ENCODE assay signal across 13 cellular contexts in genomic region chr11:12815150-12815523, GRCh38.
DNase-seq lines count a peak whose midpoint lies in the region; ATAC-seq, FAIRE-seq and TF ChIP-seq lines count a peak whose summit lies in the region.
"Had no signal": no experiment of that assay in that cellular context is flagged by ENCODE, and none has a peak within 500 bp of the region (broad histone marks: within the 10 kb centered on the region; RNA-seq: fewer than 3 reads in every experiment).

No MANE protein-coding gene starts in this region.

- H3K9me3 ChIP-seq in DND-41 (ENCODE audit: insufficient read depth, low read length, severe bottlenecking): no peaks in the 10 kb centered on the region
- H3K9me3 ChIP-seq in adipocyte (ENCODE audit: control insufficient read depth, low read length): no peaks in the 10 kb centered on the region
- no peaks in the 10 kb centered on the region for H3K9me3 ChIP-seq in gastroesophageal sphincter
- H3K9me3 ChIP-seq in skeletal muscle tissue (ENCODE audit: control insufficient read depth in 3 of 3, low read length in 3 of 3): no peaks in the 10 kb centered on the region

- no peaks in the 10 kb centered on the region for H3K9me3 Mint-ChIP-seq in progenitor cell of endocrine pancreas (ENCODE audit: low read depth)
- H3K9me3 Mint-ChIP-seq: natural killer cell had no signal

- H3K4me1 Mint-ChIP-seq in progenitor cell of endocrine pancreas (ENCODE audit: low read depth): peaks cover 25% of the 10 kb centered on the region
- H3K4me1 Mint-ChIP-seq: natural killer cell had no signal

- H3K9ac ChIP-seq in DND-41 (ENCODE audit: low read depth, low read length) (peak overlapping the region; percentile 29; the same call in 1 of the 2 replicates), adipocyte (ENCODE audit: low read length) (peak overlapping the region; percentile 70), skeletal muscle tissue (ENCODE audit: low read depth in 1 of 3, low read length in 3 of 3) (peak overlapping the region; percentile 28 to 63 (median 51))

- no peaks in the 10 kb centered on the region for H3K79me2 ChIP-seq in DND-41 (ENCODE audit: insufficient read depth, low read length)

- H2AFZ ChIP-seq in DND-41 (ENCODE audit: low read depth, low read length): no peak overlapping the region

- H3K27me3 Mint-ChIP-seq in progenitor cell of endocrine pancreas: no peaks in the 10 kb centered on the region

- peaks cover 45% of the 10 kb centered on the region for H3K4me1 ChIP-seq in DND-41 (ENCODE audit: insufficient read depth, low read length)
- peaks cover 70% of the 10 kb centered on the region for H3K4me1 ChIP-seq in adipocyte (ENCODE audit: control insufficient read depth, insufficient read depth, low read length)
- H3K4me1 ChIP-seq in gastroesophageal sphincter: peaks cover 2 to 70% (median 26%) of the 10 kb centered on the region in 3 donors
- H3K4me1 ChIP-seq in skeletal muscle tissue (ENCODE audit: control insufficient read depth in 3 of 3, insufficient read depth in 3 of 3, low read length in 3 of 3): peaks cover 49 to 77% (median 68%) of the 10 kb centered on the region in 3 donors

- peak overlapping the region; percentile 54 for H3K4me2 ChIP-seq in DND-41 (ENCODE audit: insufficient read depth, low read length)

- DNase-seq in DND-41 (no peak), adipocyte (ENCODE audit: low read depth) (no peak), progenitor cell of endocrine pancreas (ENCODE audit: low spot score, unreplicated experiment) (no peak), activated gamma-delta T cell (lab: John Stamatoyannopoulos, UW) (no peak), GM12891 (ENCODE audit: insufficient read length, low spot score) (no peak), OCI-M2 (lab: John Stamatoyannopoulos, UW; ENCODE audit: unreplicated experiment) (no peak)
- DNase-seq: activated CD4-positive, alpha-beta T cell treated with anti-CD3 and anti-CD28 coated beads for 1 hour; activated naive CD4-positive, alpha-beta T cell; COR-L47; natural killer cell had no signal

- TF ChIP-seq CTCF in DND-41 (IDR thresholded peaks at IDR 0.05; ENCODE audit: borderline replicate concordance, extremely low read depth, low read length, poor library complexity, severe bottlenecking) (no peak), gastroesophageal sphincter (IDR thresholded peaks at IDR 0.05) (no peak), progenitor cell of endocrine pancreas (IDR thresholded peaks at IDR 0.05; ENCODE audit: unreplicated experiment) (no peak)

- no peaks in the 10 kb centered on the region for H3K36me3 Mint-ChIP-seq in progenitor cell of endocrine pancreas (ENCODE audit: insufficient read depth)
- H3K36me3 Mint-ChIP-seq: natural killer cell had no signal

- no peak for TF ChIP-seq POLR2A in gastroesophageal sphincter (IDR thresholded peaks at IDR 0.05)
- no peak for TF ChIP-seq POLR2A in GM12891 (IDR thresholded peaks at IDR 0.05; ENCODE audit: low read depth, low read length)

- H3K4me3 ChIP-seq in DND-41 (ENCODE audit: low read depth in 1 of 2, low read length in 2 of 2) (0 out of 4 replicates have a peak overlapping the region, but pooled peaks of 1 of the 2 experiments have one; percentile 2), adipocyte (ENCODE audit: low read length) (peak overlapping the region; percentile 67), gastroesophageal sphincter (peak overlapping the region in 1 of 2 donors; percentile 21), skeletal muscle tissue (ENCODE audit: low read length in 3 of 3) (peak overlapping the region; percentile 38 to 63 (median 56))

- WGBS in gastroesophageal sphincter (ENCODE audit: low coverage in 1 of 2), 2 donors: 5 to 14% methylated on average over 1 to 3 of the region's 3 CpGs

- H4K20me1 ChIP-seq in DND-41 (ENCODE audit: insufficient read depth, low read length): no peaks in the 10 kb centered on the region; the same call in 1 of the 2 replicates

- H3K27ac Mint-ChIP-seq in progenitor cell of endocrine pancreas: no peak overlapping the region
- H3K27ac Mint-ChIP-seq: natural killer cell had no signal

- H3K27me3 ChIP-seq in DND-41 (ENCODE audit: insufficient read depth, low read length, poor library complexity) (no peaks in the 10 kb centered on the region), adipocyte (replicated peaks; ENCODE audit: control insufficient read depth, insufficient read depth, low read length) (no peaks in the 10 kb centered on the region), gastroesophageal sphincter (no peaks in the 10 kb centered on the region), skeletal muscle tissue (ENCODE audit: control insufficient read depth in 3 of 3, insufficient read depth in 3 of 3, low read length in 3 of 3) (no peaks in the 10 kb centered on the region)

- ATAC-seq in DND-41 (ENCODE audit: insufficient read depth, low read depth) (no peak), gastroesophageal sphincter (no peak)
- ATAC-seq: natural killer cell; stimulated activated naive CD8-positive, alpha-beta T cell treated with anti-CD3 and anti-CD28 coated beads, Interleukin-15, Interleukin-2, amounts not matched to agents 100 U/mL and 50 U/mL, for 24 hours had no signal

- no peak for FAIRE-seq in GM12891 (lab: Jason Lieb, UNC)

- H3K36me3 ChIP-seq in DND-41 (ENCODE audit: insufficient read depth, low read length) (no peaks in the 10 kb centered on the region), adipocyte (ENCODE audit: control insufficient read depth, insufficient read depth, low read length, severe bottlenecking) (no peaks in the 10 kb centered on the region), gastroesophageal sphincter (no peaks in the 10 kb centered on the region), skeletal muscle tissue (ENCODE audit: control insufficient read depth in 3 of 3, insufficient read depth in 3 of 3, low read length in 3 of 3) (no peaks in the 10 kb centered on the region)

- no peak overlapping the region for H3K4me3 Mint-ChIP-seq in progenitor cell of endocrine pancreas (ENCODE audit: low read depth)
- H3K4me3 Mint-ChIP-seq: natural killer cell had no signal

- H3K27ac ChIP-seq in DND-41 (ENCODE audit: low read length) (peak overlapping the region; percentile 70), gastroesophageal sphincter (peak overlapping the region in 3 of 4 donors; percentile 65 to 70 (median 69)), skeletal muscle tissue (ENCODE audit: low read depth, low read length) (peak overlapping the region; percentile 68)

- TF ChIP-seq EP300 in gastroesophageal sphincter (IDR thresholded peaks at IDR 0.05): no peak

TF ChIP-seq in GM12891, 5 proteins besides CTCF, POLR2A, EP300 and RAD21:
- TF ChIP-seq POLR2AphosphoS5 (IDR thresholded peaks at IDR 0.05; ENCODE audit: low read depth, low read length) (no peak), TAF1 (IDR thresholded peaks at IDR 0.05; ENCODE audit: low read depth, low read length) (no peak), POU2F2 (IDR thresholded peaks at IDR 0.05; ENCODE audit: low read depth, low read length) (no peak), PAX5 (IDR thresholded peaks at IDR 0.05; ENCODE audit: insufficient read depth, low read length, severe bottlenecking) (no peak), SPI1 (IDR thresholded peaks at IDR 0.05; ENCODE audit: low read depth, low read length) (no peak)
TF ChIP-seq in GM12891: peak in this region for 0.
